Comparison of ENCODE assay signal across 10 cellular contexts in genomic region chr11:115132829-115133228, GRCh38.
A peak's percentile ranks its signal among the peaks of the same experiment; 100 is the strongest.
DNase-seq lines count a peak whose midpoint lies in the region; ATAC-seq, FAIRE-seq and TF ChIP-seq lines count a peak whose summit lies in the region.
"Had no signal": no experiment of that assay in that cellular context is flagged by ENCODE, and none has a peak within 500 bp of the region (broad histone marks: within the 10 kb centered on the region; RNA-seq: fewer than 3 reads in every experiment).

No MANE protein-coding gene starts in this region.

- H3K27me3 ChIP-seq in GM12878 (replicated peaks in 1 of 2; ENCODE audit: control insufficient read depth in 2 of 2, insufficient read depth in 2 of 2, low read length in 1 of 2) = peaks cover 0 to 4% of the 10 kb centered on the region in 2 experiments; a peak in 3 of 4 replicates
- H3K27me3 ChIP-seq in neural progenitor cell = no peaks in the 10 kb centered on the region

- FAIRE-seq in GM12878 (lab: Jason Lieb, UNC) = no peak

- no peaks in the 10 kb centered on the region for H3F3A ChIP-seq in neural progenitor cell (ENCODE audit: low read depth)

- peak; percentile 76 for TF ChIP-seq CTCF in GM12872 (IDR thresholded peaks at IDR 0.05; ENCODE audit: insufficient read depth, low read depth, low read length)
- peak; percentile 25 to 43 (median 40); a peak in 4 of 6 replicates for TF ChIP-seq CTCF in GM12878 (IDR thresholded peaks at IDR 0.05 in 2 of 3, conservative IDR thresholded peaks at IDR 0.05 in 1 of 3; ENCODE audit: control insufficient read depth in 2 of 3, extremely low read depth in 1 of 3, insufficient read depth in 1 of 3, low read depth in 3 of 3, low read length in 3 of 3)
- peak; percentile 32 for TF ChIP-seq CTCF in neural progenitor cell (IDR thresholded peaks at IDR 0.05)

- TF ChIP-seq RAD21 in GM12878 (IDR thresholded peaks at IDR 0.05; ENCODE audit: insufficient read depth, low read depth, low read length) = no peak

- no peaks in the 10 kb centered on the region for H4K20me1 ChIP-seq in GM12878 (ENCODE audit: control insufficient read depth, insufficient read depth)
- no peaks in the 10 kb centered on the region for H4K20me1 ChIP-seq in neural progenitor cell (ENCODE audit: low read depth)

- H3K4me2 ChIP-seq in GM12878 (ENCODE audit: control insufficient read depth, insufficient read depth) = no peak overlapping the region
- H3K4me2 ChIP-seq in neural progenitor cell = no peak overlapping the region

- H3K4me1 Mint-ChIP-seq in neural progenitor cell = peaks cover 15% of the 10 kb centered on the region
- H3K4me1 Mint-ChIP-seq: activated B cell treated with CpG ODN at 0.5 μM for 24 hours had no signal

- no peak overlapping the region for H3K27ac Mint-ChIP-seq in neural progenitor cell
- H3K27ac Mint-ChIP-seq: activated B cell treated with CpG ODN at 0.5 μM for 24 hours had no signal

- in situ Hi-C loops in GM12878 (cut with MboI) = no loop called here

- H3K9me3 ChIP-seq in GM12878 (replicated peaks; ENCODE audit: control insufficient read depth, insufficient read depth, low read length) (no peaks in the 10 kb centered on the region; the same call in 2 of the 3 replicates), neural progenitor cell (ENCODE audit: low read depth) (no peaks in the 10 kb centered on the region)

- 14% methylated on average over 2 of the region's 2 CpGs for WGBS in GM12878 (ENCODE audit: insufficient coverage, insufficient replicate concordance, low lambda C conversion rate, missing lambda C conversion rate)

- POLR2A ChIA-PET in HEK293T (lab: Yijun Ruan, JAX) (no interaction called here), GM12878 (lab: Charles Lee) (no interaction called here)

- BruUV-seq in GM12878 (replicated peaks; lab: Mats Ljungman, UMichigan) = no TSS peak

- H2AFZ ChIP-seq in GM12878 (ENCODE audit: control insufficient read depth, low read depth, low read length) = no peak overlapping the region
- H2AFZ ChIP-seq in neural progenitor cell (replicated peaks) = no peak overlapping the region

- CTCF ChIA-PET in HEK293T (lab: Yijun Ruan, JAX) (interaction anchor here (0.6 to 1.1 kb wide), 2 partner anchors 27 to 37 kb away, joined by 3 read pairs; no protein-coding TSS in a partner anchor), GM12878 (lab: Yijun Ruan, JAX) (no interaction called here)

- H3K36me3 ChIP-seq in GM12878 (ENCODE audit: control insufficient read depth in 2 of 2, insufficient read depth in 2 of 2, low read length in 1 of 2) (no peaks in the 10 kb centered on the region), neural progenitor cell (no peaks in the 10 kb centered on the region)

- H3K36me3 Mint-ChIP-seq in neural progenitor cell = no peaks in the 10 kb centered on the region

- intact Hi-C loops in GM12878 (cut with micrococcal nuclease; ENCODE audit: unreplicated experiment) = no loop called here

- no peaks in the 10 kb centered on the region for H3K79me2 ChIP-seq in GM12878 (ENCODE audit: control insufficient read depth, insufficient read depth, low read length)
- no peaks in the 10 kb centered on the region for H3K79me2 ChIP-seq in neural progenitor cell (ENCODE audit: low read depth)

- H3K27ac ChIP-seq in GM12878 (ENCODE audit: control insufficient read depth, insufficient read depth) = no peak overlapping the region
- H3K27ac ChIP-seq in neural progenitor cell = no peak overlapping the region

- no peak overlapping the region for H3K9ac ChIP-seq in GM12878 (ENCODE audit: control insufficient read depth, insufficient read depth, low read length)
- H3K9ac ChIP-seq in neural progenitor cell = no peak overlapping the region

- no peaks in the 10 kb centered on the region for H3K4me1 ChIP-seq in GM12878 (ENCODE audit: control insufficient read depth, insufficient read depth, low read length)
- H3K4me1 ChIP-seq in neural progenitor cell = no peaks in the 10 kb centered on the region

- no peak for TF ChIP-seq POLR2A in GM12878 (IDR thresholded peaks at IDR 0.05; ENCODE audit: low read depth, low read length)

- peaks cover 20% of the 10 kb centered on the region for H3K27me3 Mint-ChIP-seq in neural progenitor cell (ENCODE audit: insufficient read depth, low read depth)
- H3K27me3 Mint-ChIP-seq: activated B cell treated with CpG ODN at 0.5 μM for 24 hours had no signal

- H3K9me3 Mint-ChIP-seq in neural progenitor cell = no peaks in the 10 kb centered on the region
- H3K9me3 Mint-ChIP-seq: activated B cell treated with CpG ODN at 0.5 μM for 24 hours had no signal

- H3K4me3 Mint-ChIP-seq in neural progenitor cell = no peak overlapping the region
- H3K4me3 Mint-ChIP-seq: activated B cell treated with CpG ODN at 0.5 μM for 24 hours had no signal

- ATAC-seq in GM12878 = peak; percentile 33; the same call in 2 of the 3 replicates
- no peak for ATAC-seq in GM21515 (IDR thresholded peaks at IDR 0.05; ENCODE audit: unreplicated experiment)
- ATAC-seq: right cardiac atrium had no signal

- SMC1A ChIA-PET in GM12878 (lab: Charles Lee; ENCODE audit: uncharacterized antibody, unreplicated experiment) = no interaction called here

- DNase-seq in HEK293T (ENCODE audit: extremely low spot score) = peak; percentile 60
- DNase-seq in GM12878 (ENCODE audit: low read depth, low spot score) = no peak
- no peak for DNase-seq in neural progenitor cell (ENCODE audit: low spot score)
- no peak for DNase-seq in NCI-H187 treated with DMSO at 0.1 percent for 48 hours (lab: John Stamatoyannopoulos, UW)
- no peak for DNase-seq in NCI-H1417 treated with DMSO at 0.1 percent for 48 hours (lab: John Stamatoyannopoulos, UW)
- DNase-seq: activated B cell treated with CpG ODN at 0.5 μM for 24 hours, right cardiac atrium had no signal

- RAD21 ChIA-PET in GM12878 (lab: Charles Lee; ENCODE audit: unreplicated experiment) = no interaction called here

- TF ChIP-seq EP300 in GM12878 (IDR thresholded peaks at IDR 0.05; ENCODE audit: borderline replicate concordance in 1 of 2, control insufficient read depth in 1 of 2, low read depth in 2 of 2, low read length in 2 of 2) = no peak

- H3K4me3 ChIP-seq in GM12878 = no peak overlapping the region
- no peak overlapping the region for H3K4me3 ChIP-seq in neural progenitor cell
- H3K4me3 ChIP-seq: lung had no signal

TF ChIP-seq in HEK293T, 16 proteins besides CTCF, POLR2A, EP300 and RAD21:
- TF ChIP-seq ELF4 (IDR thresholded peaks at IDR 0.05) = no peak
- TF ChIP-seq LEF1 (IDR thresholded peaks at IDR 0.05; ENCODE audit: borderline replicate concordance) = no peak

TF ChIP-seq in GM12878, 131 proteins besides CTCF, POLR2A, EP300 and RAD21:
- TF ChIP-seq YY1 (IDR thresholded peaks at IDR 0.05; ENCODE audit: low read depth, low read length) (peak; percentile 60; the same call in 1 of the 2 replicates), STAT3 (IDR thresholded peaks at IDR 0.05; ENCODE audit: low read depth, low read length) (no peak), BACH1 (IDR thresholded peaks at IDR 0.05; ENCODE audit: borderline replicate concordance) (no peak)
